In genomic region chr9:94178927-94179326, GRCh38 we compare ENCODE assay signal across 11 cellular contexts.
A peak's percentile ranks its signal among the peaks of the same experiment; 100 is the strongest.
DNase-seq lines count a peak whose midpoint lies in the region; ATAC-seq and TF ChIP-seq lines count a peak whose summit lies in the region.
"Had no signal": no experiment of that assay in that cellular context is flagged by ENCODE, and none has a peak within 500 bp of the region (broad histone marks: within the 10 kb centered on the region; RNA-seq: fewer than 3 reads in every experiment).

No MANE protein-coding gene starts in this region.

- H3K4me2 ChIP-seq in GM23338 (no peak overlapping the region), GM23248 (ENCODE audit: unreplicated experiment) (no peak overlapping the region)
- H3K4me2 ChIP-seq: neural progenitor cell had no signal

- H2AFZ ChIP-seq in GM23338 (no peak overlapping the region), GM23248 (no peak overlapping the region)
- H2AFZ ChIP-seq: neural progenitor cell had no signal

- H3K27ac Mint-ChIP-seq in activated T-cell treated with anti-CD3 and anti-CD28 coated beads, Interleukin-2, amount 50 U/mL, for 72 hours, result peak overlapping the region; percentile 55
- H3K27ac Mint-ChIP-seq in GM23338, result no peak overlapping the region
- peak overlapping the region; percentile 24 for H3K27ac Mint-ChIP-seq in stimulated activated effector memory CD8-positive, alpha-beta T cell treated with anti-CD3 and anti-CD28 coated beads, Interleukin-12 subunit alpha, Interleukin-12 subunit beta, amount 100 ng/mL, for 72 hours
- H3K27ac Mint-ChIP-seq: neural progenitor cell had no signal

- H3K4me3 Mint-ChIP-seq in activated T-cell treated with anti-CD3 and anti-CD28 coated beads, Interleukin-2, amount 50 U/mL, for 72 hours, result peak overlapping the region; percentile 8 to 47
- H3K4me3 Mint-ChIP-seq in GM23338, result no peak overlapping the region
- peak overlapping the region; percentile 25 for H3K4me3 Mint-ChIP-seq in stimulated activated effector memory CD8-positive, alpha-beta T cell treated with anti-CD3 and anti-CD28 coated beads, Interleukin-12 subunit alpha, Interleukin-12 subunit beta, amount 100 ng/mL, for 72 hours
- H3K4me3 Mint-ChIP-seq: neural progenitor cell had no signal

- peak; percentile 59 to 70 for ATAC-seq in activated T-cell treated with anti-CD3 and anti-CD28 coated beads, Interleukin-2, amount 50 U/mL, for 72 hours (replicated peaks in 1 of 2)
- ATAC-seq in GM23338 (no peak), HG03565 (IDR thresholded peaks at IDR 0.05; ENCODE audit: unreplicated experiment) (peak; percentile 32)
- ATAC-seq in stimulated activated effector memory CD8-positive, alpha-beta T cell treated with anti-CD3 and anti-CD28 coated beads, Interleukin-12 subunit alpha, Interleukin-12 subunit beta, amount 100 ng/mL, for 72 hours, result peak; percentile 73

- peaks cover 57% of the 10 kb centered on the region for H4K20me1 ChIP-seq in GM23338 (replicated peaks; ENCODE audit: insufficient read depth)
- H4K20me1 ChIP-seq in GM23248 (ENCODE audit: insufficient read depth), result peaks cover 32% of the 10 kb centered on the region

- H3F3A ChIP-seq in GM23338 (replicated peaks; ENCODE audit: low read depth), result peaks cover 4% of the 10 kb centered on the region; the same call in 1 of the 2 replicates
- peaks cover 59% of the 10 kb centered on the region for H3F3A ChIP-seq in GM23248 (ENCODE audit: insufficient read depth)

- H3K9ac ChIP-seq in GM23248, result no peak overlapping the region
- H3K9ac ChIP-seq: neural progenitor cell had no signal

- H3K36me3 Mint-ChIP-seq in activated T-cell treated with anti-CD3 and anti-CD28 coated beads, Interleukin-2, amount 50 U/mL, for 72 hours (ENCODE audit: insufficient read depth in 2 of 2), result peaks cover 14 to 26% of the 10 kb centered on the region in 2 donors
- H3K36me3 Mint-ChIP-seq in GM23338 (ENCODE audit: low read depth), result peaks cover 50% of the 10 kb centered on the region
- peaks cover 83% of the 10 kb centered on the region for H3K36me3 Mint-ChIP-seq in stimulated activated effector memory CD8-positive, alpha-beta T cell treated with anti-CD3 and anti-CD28 coated beads, Interleukin-12 subunit alpha, Interleukin-12 subunit beta, amount 100 ng/mL, for 72 hours

- no peak for TF ChIP-seq CTCF in GM23338 (conservative IDR thresholded peaks at IDR 0.05; ENCODE audit: low read depth in 2 of 2)

- peaks cover 0 to 2% of the 10 kb centered on the region in 2 donors for H3K9me3 Mint-ChIP-seq in activated T-cell treated with anti-CD3 and anti-CD28 coated beads, Interleukin-2, amount 50 U/mL, for 72 hours
- H3K9me3 Mint-ChIP-seq in GM23338, result no peaks in the 10 kb centered on the region; the same call in 2 of the 3 replicates
- no peaks in the 10 kb centered on the region for H3K9me3 Mint-ChIP-seq in stimulated activated effector memory CD8-positive, alpha-beta T cell treated with anti-CD3 and anti-CD28 coated beads, Interleukin-12 subunit alpha, Interleukin-12 subunit beta, amount 100 ng/mL, for 72 hours
- H3K9me3 Mint-ChIP-seq: neural progenitor cell had no signal

- WGBS in GM23248 (ENCODE audit: low coverage in 1 of 2, low lambda C conversion rate in 2 of 2, missing lambda C conversion rate in 2 of 2), 2 experiments, result 85 to 90% methylated on average over 2 of the region's 2 CpGs

- H3K36me3 ChIP-seq in GM23338 (ENCODE audit: insufficient read depth), result peaks cover 23% of the 10 kb centered on the region
- H3K36me3 ChIP-seq in GM23248 (ENCODE audit: low read depth), result peaks cover 55% of the 10 kb centered on the region

- H3K27ac ChIP-seq in GM23338 (ENCODE audit: low read depth) (peak overlapping the region; percentile 57; the same call in 1 of the 2 replicates), GM23248 (no peak overlapping the region)
- H3K27ac ChIP-seq: neural progenitor cell, SK-N-MC had no signal

- DNase-seq in activated T-cell treated with anti-CD3 and anti-CD28 coated beads, Interleukin-2, amount 50 U/mL, for 72 hours, result no peak
- DNase-seq in activated T-cell treated with anti-CD3 and anti-CD28 coated beads, Interleukin-2, amount 50 U/mL, for 48 hours, result no peak
- DNase-seq in GM23338 (ENCODE audit: low spot score) (no peak), middle frontal gyrus (ENCODE audit: extremely low spot score, low spot score) (no peak), GM23248 (no peak), SW 1271 (lab: John Stamatoyannopoulos, UW) (no peak)
- DNase-seq in stimulated activated effector memory CD8-positive, alpha-beta T cell treated with anti-CD3 and anti-CD28 coated beads, Interleukin-12 subunit alpha, Interleukin-12 subunit beta, amount 100 ng/mL, for 72 hours (ENCODE audit: low spot score in 2 of 2), result no peak
- DNase-seq: NCI-H2029 treated with DMSO at 0.1 percent for 48 hours had no signal

- H3K4me3 ChIP-seq in GM23338, result no peak overlapping the region
- no peak overlapping the region for H3K4me3 ChIP-seq in GM23248
- H3K4me3 ChIP-seq: neural progenitor cell, SK-N-MC had no signal

- H3K27me3 ChIP-seq in GM23338 (ENCODE audit: insufficient read depth) (no peaks in the 10 kb centered on the region), GM23248 (replicated peaks; ENCODE audit: insufficient read depth) (no peaks in the 10 kb centered on the region)
- H3K27me3 ChIP-seq: neural progenitor cell had no signal

- H3K9me2 ChIP-seq in GM23338 (ENCODE audit: insufficient read depth), result no peaks in the 10 kb centered on the region
- H3K9me2 ChIP-seq in GM23248 (ENCODE audit: insufficient read depth), result no peaks in the 10 kb centered on the region

- peaks cover 97% of the 10 kb centered on the region for H3K4me1 Mint-ChIP-seq in activated T-cell treated with anti-CD3 and anti-CD28 coated beads, Interleukin-2, amount 50 U/mL, for 72 hours (ENCODE audit: low read depth)
- H3K4me1 Mint-ChIP-seq in GM23338, result peaks cover 28% of the 10 kb centered on the region
- H3K4me1 Mint-ChIP-seq in stimulated activated effector memory CD8-positive, alpha-beta T cell treated with anti-CD3 and anti-CD28 coated beads, Interleukin-12 subunit alpha, Interleukin-12 subunit beta, amount 100 ng/mL, for 72 hours, result peaks cover 79% of the 10 kb centered on the region

- no peaks in the 10 kb centered on the region for H3K27me3 Mint-ChIP-seq in activated T-cell treated with anti-CD3 and anti-CD28 coated beads, Interleukin-2, amount 50 U/mL, for 72 hours (ENCODE audit: low read depth)
- H3K27me3 Mint-ChIP-seq in GM23338 (ENCODE audit: insufficient read depth, low read depth, poor library complexity), result peaks cover 19% of the 10 kb centered on the region

- H3K79me2 ChIP-seq in GM23338 (replicated peaks; ENCODE audit: insufficient read depth) (peaks cover 67% of the 10 kb centered on the region), GM23248 (ENCODE audit: insufficient read depth) (peaks cover 100% of the 10 kb centered on the region)

- H3K9me3 ChIP-seq in GM23248 (ENCODE audit: low read depth), result no peaks in the 10 kb centered on the region

- H3K4me1 ChIP-seq in GM23338 (ENCODE audit: insufficient read depth) (peaks cover 4% of the 10 kb centered on the region), GM23248 (ENCODE audit: insufficient read depth) (peaks cover 35% of the 10 kb centered on the region)

- in situ Hi-C loops in GM23248 (cut with MboI), result no loop called here

TF ChIP-seq in GM23338, 12 proteins besides CTCF, POLR2A, EP300 and RAD21 (continues in another document):
- no peak for TF ChIP-seq EZH2phosphoT487 (IDR thresholded peaks at IDR 0.05; ENCODE audit: unreplicated experiment)
